In the genomic region with DNA sequence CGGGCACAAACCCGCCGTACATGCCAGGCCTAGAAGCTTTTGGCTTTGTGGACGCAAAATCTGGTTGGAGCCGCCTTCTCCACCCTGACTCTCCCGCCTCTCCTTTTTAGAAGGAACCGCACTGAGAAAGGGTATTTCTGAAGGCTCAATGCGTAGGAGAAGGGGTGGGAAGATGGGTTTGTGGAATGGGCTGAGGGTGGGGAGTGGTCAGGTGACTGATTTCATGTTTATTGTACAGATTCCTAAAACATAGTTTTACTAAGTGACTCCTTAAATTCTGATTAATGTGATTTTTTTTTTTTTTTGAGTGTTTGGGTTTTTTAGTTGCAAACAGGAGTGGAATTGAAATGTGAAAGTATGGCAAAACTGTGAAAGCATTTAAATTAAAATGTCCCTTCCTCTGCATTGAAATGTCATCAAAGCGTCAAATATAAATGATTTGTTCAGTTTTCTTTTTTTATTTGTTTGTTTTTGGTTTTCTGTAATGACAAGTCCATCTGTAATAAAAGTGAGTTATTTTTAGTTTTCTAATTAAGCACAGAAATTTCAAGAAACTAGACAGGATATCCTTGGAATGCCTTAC, we compare ENCODE assay signal across 8 cellular contexts. TPM values are rescaled to one million over a fixed set of nuclear protein-coding genes. Genes with fewer than 3 reads are reported as not detected.
DNase-seq lines count a peak whose midpoint lies in the region; ATAC-seq and TF ChIP-seq lines count a peak whose summit lies in the region.

No MANE protein-coding gene starts in this region.

- peaks cover 0 to 8% of the 10 kb centered on the region in 2 donors for H3K36me3 Mint-ChIP-seq in naive B cell

- peaks cover 28 to 52% (median 50%) of the 10 kb centered on the region in 3 donors for H3K4me1 Mint-ChIP-seq in naive B cell

- no peaks in the 10 kb centered on the region for H3K27me3 Mint-ChIP-seq in naive B cell

- DNase-seq in AG10803 (ENCODE audit: low read depth) (no peak), naive B cell (no peak), NOMO-1 (lab: John Stamatoyannopoulos, UW; ENCODE audit: unreplicated experiment in 2 of 2) (no peak), epidermal melanocyte (ENCODE audit: insufficient read length, low spot score) (no peak)
- no peak for DNase-seq in Jurkat, Clone E6-1 (ENCODE audit: low read depth, low spot score)

- peak overlapping the region; percentile 80 for H3K4me3 ChIP-seq in AG10803 (ENCODE audit: low read length)
- peak overlapping the region; percentile 85 for H3K4me3 ChIP-seq in Jurkat, Clone E6-1 (ENCODE audit: low read length)

- H3K4me3 Mint-ChIP-seq in naive B cell, result peak overlapping the region; percentile 87 to 99 (median 96)

- H3K9me3 Mint-ChIP-seq in naive B cell, result peaks cover 0 to 3% (median 0%) of the 10 kb centered on the region in 7 donors

- H3K27ac ChIP-seq in cingulate gyrus (ENCODE audit: low read depth, low read length), result peak overlapping the region; percentile 100

- no peak for ATAC-seq in naive B cell (ENCODE audit: low read depth in 2 of 2)
- no peak for ATAC-seq in HG03045 (IDR thresholded peaks at IDR 0.05; ENCODE audit: unreplicated experiment)
- ATAC-seq in HG02973 (IDR thresholded peaks at IDR 0.05; ENCODE audit: unreplicated experiment), result no peak

- H3K27ac Mint-ChIP-seq in naive B cell, result peak overlapping the region; percentile 95 to 100 (median 99)

- TF ChIP-seq CTCF in AG10803 (conservative IDR thresholded peaks at IDR 0.05; ENCODE audit: low read length), result no peak

RNA-seq across cellular contexts. Expression of gene TOB1, which starts 1.8 kb away (rescaled TPM):
- polyA plus RNA-seq in Jurkat, Clone E6-1 (2012; ENCODE audit: insufficient read depth, insufficient read length), result 13.0 TPM
- polyA plus RNA-seq in naive B cell (ENCODE audit: low read depth in 6 of 6), result 10 to 100 TPM in 1 of 6 donors, 1 to 10 TPM in 5; 1.9 to 14.2 (median 9.3) TPM

RNA-seq across cellular contexts. Expression of gene WFIKKN2, which starts 32.6 kb away (rescaled TPM):
- not detected for polyA plus RNA-seq in Jurkat, Clone E6-1 (2012; ENCODE audit: insufficient read depth, insufficient read length)
- polyA plus RNA-seq in naive B cell (ENCODE audit: low read depth in 6 of 6), result not detected
